Comparison of ENCODE assay signal across 8 cellular contexts in the genomic region with DNA sequence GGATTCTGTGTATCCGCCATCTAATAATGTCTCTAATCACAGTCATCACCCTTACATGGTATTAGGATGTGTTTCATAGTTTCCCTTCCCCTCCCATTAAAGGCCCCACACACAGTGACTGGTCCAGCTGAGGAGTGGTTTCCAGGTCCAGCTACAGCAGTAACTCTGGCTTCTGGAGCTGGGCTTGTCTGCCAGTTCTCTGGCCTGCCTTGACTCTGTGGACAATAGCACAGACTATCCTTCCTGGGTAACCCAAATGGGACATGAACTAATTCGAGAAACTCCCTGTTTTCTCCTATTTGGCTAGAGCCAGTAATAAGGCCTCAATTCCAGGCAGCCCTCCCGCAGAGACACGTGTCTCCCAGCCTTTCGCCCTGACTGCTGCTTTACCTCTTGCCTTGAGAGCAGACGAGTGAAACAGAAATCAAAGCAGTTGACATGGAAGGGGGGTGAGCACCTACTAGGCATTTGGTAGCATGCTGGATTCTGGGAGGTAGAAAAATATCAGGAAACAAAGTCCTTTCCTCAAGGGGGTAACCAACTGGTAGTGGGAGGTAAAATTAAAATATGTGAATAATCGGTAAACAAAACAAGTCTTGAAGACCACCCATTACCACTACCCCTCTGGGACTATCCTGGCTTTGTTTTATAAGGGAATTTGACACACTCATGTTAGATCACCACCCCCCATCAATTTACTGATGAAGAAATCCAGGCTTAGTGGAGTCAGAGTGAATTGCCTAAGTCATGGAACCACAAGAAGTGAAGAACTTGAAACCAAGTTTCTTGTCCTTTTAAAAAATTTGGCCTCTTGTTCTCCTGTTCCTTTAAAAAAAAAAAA. TPM values are rescaled to one million over a fixed set of nuclear protein-coding genes. Genes with fewer than 3 reads are reported as not detected.
DNase-seq lines count a peak whose midpoint lies in the region; ATAC-seq and TF ChIP-seq lines count a peak whose summit lies in the region.

No MANE protein-coding gene starts in this region.

- CTCF ChIA-PET in CD8-positive, alpha-beta T cell (lab: Charles Lee) = interaction anchor here (1.3 to 1.8 kb wide), 2 partner anchors 20 to 120 kb away, joined by 3 to 4 read pairs; no protein-coding TSS in a partner anchor
- CTCF ChIA-PET in MCF 10A (lab: Yijun Ruan, JAX) = interaction anchor here (0.6 to 1.8 kb wide), 8 partner anchors 39 to 558 kb away, joined by 3 to 6 read pairs (median 3); no protein-coding TSS in a partner anchor

- no peak for DNase-seq in CD8-positive, alpha-beta T cell
- DNase-seq in MG63 = peak; percentile 46
- peak; percentile 75 for DNase-seq in MCF 10A (ENCODE audit: unreplicated experiment)
- peak; percentile 67 for DNase-seq in islet precursor cell
- no peak for DNase-seq in SW480 (ENCODE audit: low spot score)
- DNase-seq in activated CD8-positive, alpha-beta memory T cell treated with anti-CD3 and anti-CD28 coated beads, Interleukin-2, amount 50 U/mL, for 48 hours = no peak

- H3K27ac ChIP-seq in CD8-positive, alpha-beta T cell (ENCODE audit: low read depth, low read length) = peak overlapping the region; percentile 80
- H3K27ac ChIP-seq in skeletal muscle tissue (ENCODE audit: low read depth, low read length) = peak overlapping the region; percentile 94

- peak overlapping the region; percentile 55 for H3K27ac Mint-ChIP-seq in CD8-positive, alpha-beta T cell
- peak overlapping the region; percentile 72 for H3K27ac Mint-ChIP-seq in MCF 10A (ENCODE audit: low read depth, unreplicated experiment)

- H3K36me3 ChIP-seq in CD8-positive, alpha-beta T cell (ENCODE audit: insufficient read depth, low read length) = no peaks in the 10 kb centered on the region
- H3K36me3 ChIP-seq in MG63 = peaks cover 17% of the 10 kb centered on the region
- H3K36me3 ChIP-seq in skeletal muscle tissue (ENCODE audit: control insufficient read depth in 3 of 3, insufficient read depth in 3 of 3, low read length in 3 of 3) = no peaks in the 10 kb centered on the region

- BruUV-seq in MCF 10A (replicated peaks; lab: Mats Ljungman, UMichigan) = TSS peak; percentile 82

- H3K9ac ChIP-seq in skeletal muscle tissue (ENCODE audit: low read depth in 1 of 3, low read length in 3 of 3) = peak overlapping the region; percentile 90 to 99 (median 93)

- POLR2A ChIA-PET in CD8-positive, alpha-beta T cell (lab: Charles Lee) = interaction anchor here (1.3 to 1.7 kb wide), 5 partner anchors 21 to 345 kb away, joined by 3 to 8 read pairs (median 3); partner anchors contain the start of gene REV3L
- POLR2A ChIA-PET in MCF 10A (lab: Yijun Ruan, JAX) = interaction anchor here (0.7 to 7.1 kb wide), 22 partner anchors 8 to 345 kb away, joined by 3 to 291 read pairs (median 6); partner anchors contain the start of gene REV3L

- no peaks in the 10 kb centered on the region for H3K27me3 ChIP-seq in CD8-positive, alpha-beta T cell (ENCODE audit: insufficient read depth, low read length)
- no peaks in the 10 kb centered on the region for H3K27me3 ChIP-seq in MG63
- H3K27me3 ChIP-seq in skeletal muscle tissue (ENCODE audit: control insufficient read depth in 3 of 3, insufficient read depth in 3 of 3, low read length in 3 of 3) = no peaks in the 10 kb centered on the region

- peaks cover 22% of the 10 kb centered on the region for H3K4me1 ChIP-seq in CD8-positive, alpha-beta T cell (ENCODE audit: insufficient read depth, low read length)
- H3K4me1 ChIP-seq in skeletal muscle tissue (ENCODE audit: control insufficient read depth in 3 of 3, insufficient read depth in 3 of 3, low read length in 3 of 3) = peaks cover 44 to 59% (median 52%) of the 10 kb centered on the region in 3 donors

- H3K9me3 ChIP-seq in CD8-positive, alpha-beta T cell (ENCODE audit: low read length) = no peaks in the 10 kb centered on the region
- no peaks in the 10 kb centered on the region for H3K9me3 ChIP-seq in MG63
- H3K9me3 ChIP-seq in skeletal muscle tissue (ENCODE audit: control insufficient read depth in 3 of 3, low read length in 3 of 3) = no peaks in the 10 kb centered on the region

- no peaks in the 10 kb centered on the region for H3K9me3 Mint-ChIP-seq in CD8-positive, alpha-beta T cell
- H3K9me3 Mint-ChIP-seq in MCF 10A (ENCODE audit: unreplicated experiment) = no peaks in the 10 kb centered on the region

- no peaks in the 10 kb centered on the region for H3K27me3 Mint-ChIP-seq in CD8-positive, alpha-beta T cell (ENCODE audit: low read depth)
- H3K27me3 Mint-ChIP-seq in MCF 10A (ENCODE audit: insufficient read depth, unreplicated experiment) = no peaks in the 10 kb centered on the region

- intact Hi-C loops in CD8-positive, alpha-beta T cell (cut with DNase I, micrococcal nuclease) = loop anchor here in 1 of 2 experiments (1.0 to 5.0 kb wide), 3 partner anchors 122 to 483 kb away; partner anchors contain the start of genes FAM229B, REV3L and TUBE1
- intact Hi-C loops in MCF 10A (cut with micrococcal nuclease) = loop anchor here (1.0 to 10.0 kb wide), 6 partner anchors 13 to 439 kb away; partner anchors contain the start of gene REV3L

- H3K4me3 Mint-ChIP-seq in CD8-positive, alpha-beta T cell = peak overlapping the region; percentile 95
- H3K4me3 Mint-ChIP-seq in MCF 10A (ENCODE audit: unreplicated experiment) = peak overlapping the region; percentile 90

- H3K4me1 Mint-ChIP-seq in CD8-positive, alpha-beta T cell (ENCODE audit: low read depth) = peaks cover 65% of the 10 kb centered on the region
- H3K4me1 Mint-ChIP-seq in MCF 10A (ENCODE audit: insufficient read depth, unreplicated experiment) = peaks cover 43% of the 10 kb centered on the region

- TF ChIP-seq CTCF in CD8-positive, alpha-beta T cell (IDR thresholded peaks at IDR 0.05) = no peak
- no peak for TF ChIP-seq CTCF in MCF 10A (IDR thresholded peaks at IDR 0.05; ENCODE audit: unreplicated experiment)

- H3K36me3 Mint-ChIP-seq in CD8-positive, alpha-beta T cell = peaks cover 22% of the 10 kb centered on the region
- H3K36me3 Mint-ChIP-seq in MCF 10A (ENCODE audit: insufficient read depth, unreplicated experiment) = peaks cover 12% of the 10 kb centered on the region

- H3K4me3 ChIP-seq in CD8-positive, alpha-beta T cell (ENCODE audit: low read depth, low read length) = peak overlapping the region; percentile 51
- H3K4me3 ChIP-seq in MG63 (peak overlapping the region; percentile 62), skeletal muscle tissue (ENCODE audit: low read length in 3 of 3) (peak overlapping the region; percentile 81 to 97 (median 84))

- no peak for ATAC-seq in CD8-positive, alpha-beta T cell
- no peak for ATAC-seq in HG03571 (IDR thresholded peaks at IDR 0.05; ENCODE audit: unreplicated experiment)

RNA-seq across cellular contexts. Expression of gene TRAF3IP2, which starts 1.2 kb away (rescaled TPM):
- total RNA-seq in CD8-positive, alpha-beta T cell = 10 to 100 TPM; 24.7 to 26.1 TPM
- total RNA-seq in MG63 (2014; rRNA removed; shearing (Covaris generic); ENCODE audit: low replicate concordance) = 12.6 and 20.3 TPM in 2 replicates
- 56.8 and 57.9 TPM in 2 replicates for total RNA-seq in MCF 10A (2022)
- 5.7 TPM for total RNA-seq in skeletal muscle tissue

Comparison
In these comparisons a context has a peak if more than half of its experiments do, and no peak if none do; other contexts are left out.
1. DNase-seq: peak in MG63 (single experiment), MCF 10A (single experiment) and islet precursor cell (single experiment); none in CD8-positive, alpha-beta T cell (0 of 7), SW480 (single experiment) and activated CD8-positive, alpha-beta memory T cell treated with anti-CD3 and anti-CD28 coated beads, Interleukin-2, amount 50 U/mL, for 48 hours (single experiment).
2. Peak in every context shown above with its lines, with median percentiles within 50 percentile points of each other: H3K4me3 ChIP-seq.